In the genomic region with DNA sequence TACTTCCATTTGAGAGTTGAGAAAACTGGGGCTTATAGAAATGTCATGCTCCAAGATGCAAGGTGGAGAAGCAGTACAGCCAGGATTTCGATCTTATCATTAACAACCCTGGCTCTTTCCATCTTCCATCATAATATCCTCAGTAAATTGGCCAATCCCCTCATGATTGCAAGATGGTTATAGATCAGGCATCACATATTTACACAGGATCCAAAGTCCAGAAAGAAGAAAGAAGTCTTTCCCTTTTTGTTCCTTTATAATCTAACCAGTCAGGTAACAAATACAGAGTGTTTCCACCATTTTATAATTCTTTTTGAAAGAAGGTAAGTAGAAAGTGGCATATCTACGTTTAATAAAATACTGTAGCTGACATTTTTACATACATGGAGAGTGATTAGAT, we compare ENCODE assay signal across 9 cellular contexts. TPM values are rescaled to one million over a fixed set of nuclear protein-coding genes. Genes with fewer than 3 reads are reported as not detected.
"Had no signal": no experiment of that assay in that cellular context is flagged by ENCODE, and none has a peak within 500 bp of the region (broad histone marks: within the 10 kb centered on the region; RNA-seq: fewer than 3 reads in every experiment).

No MANE protein-coding gene starts in this region.

- DNase-seq: IMR-90, KBM-7, KG1 had no signal

- H3K27ac Mint-ChIP-seq: IgD-negative memory B cell had no signal

- H3K4me3 Mint-ChIP-seq: IgD-negative memory B cell had no signal

- H3K27ac ChIP-seq: HL-60, KMS-11 had no signal

- H3K4me3 ChIP-seq: K562 had no signal

- H3K4me1 Mint-ChIP-seq: IgD-negative memory B cell had no signal

- ATAC-seq: HepG2, K562 had no signal

- H3K27me3 Mint-ChIP-seq: IgD-negative memory B cell had no signal

- H3K4me2 ChIP-seq: KMS-11 had no signal

- H3K36me3 Mint-ChIP-seq: IgD-negative memory B cell had no signal

RNA-seq across cellular contexts. Expression of a gene that starts 29.7 kb away (rescaled TPM):
- total RNA-seq: HepG2, HT-29 had no signal
- polyA plus RNA-seq: HepG2, IgD-negative memory B cell had no signal
